ENCODE assay signal across 17 cellular contexts in genomic region chr1:77271851-77272250, GRCh38. TPM values are rescaled to one million over a fixed set of nuclear protein-coding genes. Genes with fewer than 3 reads are reported as not detected.
DNase-seq lines count a peak whose midpoint lies in the region; ATAC-seq and TF ChIP-seq lines count a peak whose summit lies in the region.
"Had no signal": no experiment of that assay in that cellular context is flagged by ENCODE, and none has a peak within 500 bp of the region (broad histone marks: within the 10 kb centered on the region; RNA-seq: fewer than 3 reads in every experiment).

No MANE protein-coding gene starts in this region.

- H3K9me3 Mint-ChIP-seq in activated naive CD4-positive, alpha-beta T cell treated with anti-CD3 and anti-CD28 coated beads, Interleukin-2, amount 50 U/mL, for 72 hours: no peaks in the 10 kb centered on the region
- no peaks in the 10 kb centered on the region for H3K9me3 Mint-ChIP-seq in activated naive CD4-positive, alpha-beta T cell treated with anti-CD3 and anti-CD28 coated beads, Interleukin-2, amount 10 ng/mL, durations not matched to agents 7 days and 5 days
- H3K9me3 Mint-ChIP-seq in glutamatergic neuron (ENCODE audit: unreplicated experiment): no peaks in the 10 kb centered on the region
- H3K9me3 Mint-ChIP-seq: activated CD4-positive, alpha-beta memory T cell treated with anti-CD3 and anti-CD28 coated beads for 36 hours had no signal

- H3K27me3 ChIP-seq in skeletal muscle satellite cell (ENCODE audit: control insufficient read depth, insufficient read depth, low read length): no peaks in the 10 kb centered on the region
- H3K27me3 ChIP-seq: esophagus squamous epithelium, transverse colon had no signal

- peaks cover 15% of the 10 kb centered on the region for H3K4me1 ChIP-seq in skeletal muscle satellite cell (ENCODE audit: control insufficient read depth, insufficient read depth, low read length)
- H3K4me1 ChIP-seq: esophagus squamous epithelium, psoas muscle, transverse colon had no signal

- no peaks in the 10 kb centered on the region for H3K4me1 Mint-ChIP-seq in activated naive CD4-positive, alpha-beta T cell treated with anti-CD3 and anti-CD28 coated beads, Interleukin-2, amount 10 ng/mL, durations not matched to agents 7 days and 5 days
- no peaks in the 10 kb centered on the region for H3K4me1 Mint-ChIP-seq in glutamatergic neuron (ENCODE audit: low read depth, unreplicated experiment)

- no peaks in the 10 kb centered on the region for H3K9me3 ChIP-seq in skeletal muscle satellite cell (replicated peaks; ENCODE audit: low read length)
- H3K9me3 ChIP-seq: esophagus squamous epithelium, psoas muscle, transverse colon had no signal

- no peaks in the 10 kb centered on the region for H3K27me3 Mint-ChIP-seq in activated naive CD4-positive, alpha-beta T cell treated with anti-CD3 and anti-CD28 coated beads, Interleukin-2, amount 10 ng/mL, durations not matched to agents 7 days and 5 days
- peaks cover 2% of the 10 kb centered on the region for H3K27me3 Mint-ChIP-seq in glutamatergic neuron (ENCODE audit: unreplicated experiment)
- H3K27me3 Mint-ChIP-seq: activated CD4-positive, alpha-beta memory T cell treated with anti-CD3 and anti-CD28 coated beads for 36 hours had no signal

- H3K4me3 ChIP-seq in skeletal muscle satellite cell (ENCODE audit: low read length): no peak overlapping the region
- H3K4me3 ChIP-seq: esophagus squamous epithelium, psoas muscle, transverse colon had no signal

- peak overlapping the region; percentile 4 for H3K9ac ChIP-seq in skeletal muscle satellite cell (ENCODE audit: low read depth, low read length)

- ATAC-seq in activated naive CD4-positive, alpha-beta T cell treated with anti-CD3 and anti-CD28 coated beads, Interleukin-2, amount 50 U/mL, for 72 hours: peak; percentile 28 to 46
- ATAC-seq in SK-N-SH treated with all-trans-retinoic acid at 6 μM for 48 hours: peak; percentile 53
- ATAC-seq in HG02759 (IDR thresholded peaks at IDR 0.05; ENCODE audit: unreplicated experiment): no peak
- ATAC-seq: psoas muscle had no signal

- H3K36me3 Mint-ChIP-seq in activated naive CD4-positive, alpha-beta T cell treated with anti-CD3 and anti-CD28 coated beads, Interleukin-2, amount 50 U/mL, for 72 hours: no peaks in the 10 kb centered on the region
- no peaks in the 10 kb centered on the region for H3K36me3 Mint-ChIP-seq in activated naive CD4-positive, alpha-beta T cell treated with anti-CD3 and anti-CD28 coated beads, Interleukin-2, amount 10 ng/mL, durations not matched to agents 7 days and 5 days
- H3K36me3 Mint-ChIP-seq in glutamatergic neuron (ENCODE audit: unreplicated experiment): no peaks in the 10 kb centered on the region
- H3K36me3 Mint-ChIP-seq: activated CD4-positive, alpha-beta memory T cell treated with anti-CD3 and anti-CD28 coated beads for 36 hours had no signal

- no peaks in the 10 kb centered on the region for H3K36me3 ChIP-seq in skeletal muscle satellite cell (ENCODE audit: insufficient read depth, low read length)
- H3K36me3 ChIP-seq: esophagus squamous epithelium, transverse colon had no signal

- H3K4me3 Mint-ChIP-seq in activated naive CD4-positive, alpha-beta T cell treated with anti-CD3 and anti-CD28 coated beads, Interleukin-2, amount 10 ng/mL, durations not matched to agents 7 days and 5 days: no peak overlapping the region
- H3K4me3 Mint-ChIP-seq in glutamatergic neuron (ENCODE audit: unreplicated experiment): no peak overlapping the region
- H3K4me3 Mint-ChIP-seq: activated CD4-positive, alpha-beta memory T cell treated with anti-CD3 and anti-CD28 coated beads for 36 hours had no signal

- CTCF ChIA-PET in activated naive CD4-positive, alpha-beta T cell treated with anti-CD3 and anti-CD28 coated beads, Interleukin-2, amount 10 ng/mL, durations not matched to agents 7 days and 5 days (lab: Charles Lee): no interaction called here

- H3K4me2 ChIP-seq in skeletal muscle satellite cell (ENCODE audit: low read length): peak overlapping the region; percentile 58

- no peak overlapping the region for H3K27ac Mint-ChIP-seq in activated naive CD4-positive, alpha-beta T cell treated with anti-CD3 and anti-CD28 coated beads, Interleukin-2, amount 50 U/mL, for 72 hours
- H3K27ac Mint-ChIP-seq in activated naive CD4-positive, alpha-beta T cell treated with anti-CD3 and anti-CD28 coated beads, Interleukin-2, amount 10 ng/mL, durations not matched to agents 7 days and 5 days: no peak overlapping the region
- H3K27ac Mint-ChIP-seq in glutamatergic neuron (ENCODE audit: unreplicated experiment): no peak overlapping the region
- H3K27ac Mint-ChIP-seq: activated CD4-positive, alpha-beta memory T cell treated with anti-CD3 and anti-CD28 coated beads for 36 hours had no signal

- DNase-seq in activated naive CD4-positive, alpha-beta T cell treated with anti-CD3 and anti-CD28 coated beads, Interleukin-2, amount 50 U/mL, for 72 hours (ENCODE audit: low spot score in 2 of 2): no peak
- DNase-seq in activated naive CD4-positive, alpha-beta T cell treated with anti-CD3 and anti-CD28 coated beads, Interleukin-2, amount 10 ng/mL, durations not matched to agents 7 days and 5 days: no peak
- DNase-seq in fibroblast of gingiva (ENCODE audit: low read depth) (peak; percentile 88), glutamatergic neuron (no peak), hypothalamus (lab: John Stamatoyannopoulos, UW) (no peak)
- DNase-seq: activated CD4-positive, alpha-beta memory T cell treated with anti-CD3 and anti-CD28 coated beads for 36 hours; activated effector memory CD4-positive, alpha-beta T cell treated with Interleukin-2 at 50 U/mL for 16 hours; esophagus squamous epithelium; islet precursor cell; NCI-H1694; NCI-H524 treated with DMSO at 0.1 percent for 48 hours; psoas muscle; T-helper 9 cell; transverse colon had no signal

- TF ChIP-seq CTCF in glutamatergic neuron (IDR thresholded peaks at IDR 0.05; ENCODE audit: partially characterized antibody, unreplicated experiment): no peak

TF ChIP-seq in SK-N-SH treated with all-trans-retinoic acid at 6 μM for 48 hours, 23 proteins besides CTCF, POLR2A, EP300 and RAD21 (continues in another document):
- TF ChIP-seq ZNF565 (CRISPR knock-in tag; conservative IDR thresholded peaks at IDR 0.05; ENCODE audit: low read depth) (no peak), ZNF8 (CRISPR knock-in tag; IDR thresholded peaks at IDR 0.05) (no peak), CREB5 (CRISPR knock-in tag; IDR thresholded peaks at IDR 0.05; ENCODE audit: low read depth) (no peak), GLIS3 (CRISPR knock-in tag; IDR thresholded peaks at IDR 0.05) (no peak), ZC3H10 (CRISPR knock-in tag; IDR thresholded peaks at IDR 0.05) (no peak), PATZ1 (CRISPR knock-in tag; IDR thresholded peaks at IDR 0.05; ENCODE audit: borderline replicate concordance) (no peak), ESRRG (CRISPR knock-in tag; IDR thresholded peaks at IDR 0.05) (no peak), RARB (CRISPR knock-in tag; IDR thresholded peaks at IDR 0.05) (no peak), ARNTL (CRISPR knock-in tag; IDR thresholded peaks at IDR 0.05; ENCODE audit: borderline replicate concordance, low read depth) (no peak), TCF4 (CRISPR knock-in tag; IDR thresholded peaks at IDR 0.05; ENCODE audit: borderline replicate concordance) (no peak), OSR1 (CRISPR knock-in tag; IDR thresholded peaks at IDR 0.05) (no peak), ZNF70 (CRISPR knock-in tag; IDR thresholded peaks at IDR 0.05) (no peak)

RNA-seq across cellular contexts. Expression of gene AK5, which starts 10.0 kb away (rescaled TPM):
- 1 to 10 TPM; 1.9 to 8.9 TPM for total RNA-seq in activated naive CD4-positive, alpha-beta T cell treated with anti-CD3 and anti-CD28 coated beads, Interleukin-2, amount 50 U/mL, for 72 hours
- total RNA-seq in skeletal muscle satellite cell (2012; rRNA removed): 17.7 and 28.4 TPM in 2 replicates
- total RNA-seq in glutamatergic neuron (ENCODE audit: unreplicated experiment): 0.91 TPM
- total RNA-seq: esophagus squamous epithelium had no signal

RNA-seq across cellular contexts. Expression of gene PIGK, which starts 52.6 kb away (rescaled TPM):
- total RNA-seq in activated naive CD4-positive, alpha-beta T cell treated with anti-CD3 and anti-CD28 coated beads, Interleukin-2, amount 50 U/mL, for 72 hours: 10 to 100 TPM; 15.1 to 26.6 TPM
- total RNA-seq in skeletal muscle satellite cell (2012; rRNA removed): 22.7 and 24.3 TPM in 2 replicates
- total RNA-seq in glutamatergic neuron (ENCODE audit: unreplicated experiment): 15.3 TPM
